8 cellular contexts compared by ENCODE assay signal in the genomic region with DNA sequence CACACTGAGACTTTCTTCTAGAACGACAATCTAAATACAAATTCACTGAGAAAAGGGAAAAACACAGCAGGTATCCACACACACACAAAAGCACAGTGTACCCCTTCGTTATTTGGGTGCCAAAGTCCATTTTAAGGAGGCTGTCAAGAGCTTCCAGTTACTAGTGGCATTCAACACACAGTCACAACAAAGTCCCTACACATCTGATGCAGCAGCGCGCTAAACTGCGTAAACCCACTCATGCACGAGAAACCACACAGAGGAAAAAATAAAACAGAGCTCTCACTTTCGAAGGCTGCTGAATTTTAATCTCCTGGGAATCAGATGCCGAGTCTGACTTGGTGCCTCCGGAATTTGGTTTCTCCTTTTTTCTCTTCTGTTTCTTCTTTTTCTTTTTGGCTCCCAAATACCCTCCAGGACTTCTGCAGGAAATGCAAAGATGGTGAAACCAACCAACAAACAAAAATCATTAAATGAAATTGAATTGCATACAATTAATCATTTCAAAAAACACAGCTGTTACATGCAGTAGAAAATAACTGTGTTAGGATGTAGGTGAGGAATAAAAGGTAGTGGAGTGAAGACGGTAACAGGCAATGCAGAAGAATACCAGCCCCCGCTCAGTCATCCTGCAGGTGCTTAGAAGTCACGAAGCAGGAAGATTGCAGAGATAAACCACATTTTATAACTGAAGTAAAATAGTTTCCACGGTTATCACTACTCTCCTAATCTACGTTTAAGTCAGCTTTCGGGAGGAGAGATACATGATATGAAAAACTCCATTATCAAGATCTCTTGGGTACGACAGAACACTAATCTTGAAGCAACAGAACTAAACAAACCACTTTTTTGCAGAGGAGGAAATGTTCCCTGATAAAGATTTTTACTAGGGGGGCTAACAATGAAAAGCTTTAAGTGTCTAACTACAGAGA. TPM values are rescaled to one million over a fixed set of nuclear protein-coding genes. Genes with fewer than 3 reads are reported as not detected.
A peak's percentile ranks its signal among the peaks of the same experiment; 100 is the strongest.
DNase-seq lines count a peak whose midpoint lies in the region; ATAC-seq lines count a peak whose summit lies in the region.

No MANE protein-coding gene starts in this region.

- H3K4ac ChIP-seq in mesenchymal stem cell (ENCODE audit: low read depth in 1 of 2, low read length in 2 of 2): no peak overlapping the region

- no peaks in the 10 kb centered on the region for H3K9me3 ChIP-seq in mesenchymal stem cell (ENCODE audit: control insufficient read depth, low read length)

- H3K27ac ChIP-seq in mesenchymal stem cell (ENCODE audit: low read length, poor library complexity, severe bottlenecking): no peak overlapping the region

- H2BK15ac ChIP-seq in mesenchymal stem cell (ENCODE audit: low read depth, poor library complexity, severe bottlenecking): no peak overlapping the region

- no peak overlapping the region for H3K18ac ChIP-seq in mesenchymal stem cell (ENCODE audit: low read depth in 1 of 2, low read length in 2 of 2)

- H3K4me1 ChIP-seq in mesenchymal stem cell (ENCODE audit: control insufficient read depth, insufficient read depth, low read depth, low read length): peaks cover 5% of the 10 kb centered on the region

- no peak overlapping the region for H2BK120ac ChIP-seq in mesenchymal stem cell (ENCODE audit: low read depth, low read length)

- no peak overlapping the region for H4K91ac ChIP-seq in mesenchymal stem cell (ENCODE audit: low read length)

- H2AFZ ChIP-seq in mesenchymal stem cell (ENCODE audit: low read depth, low read length): no peak overlapping the region

- H4K8ac ChIP-seq in mesenchymal stem cell (ENCODE audit: low read length): no peak overlapping the region

- no peak overlapping the region for H2BK5ac ChIP-seq in mesenchymal stem cell (ENCODE audit: low read depth, low read length, poor library complexity, severe bottlenecking)

- H3K36me3 ChIP-seq in mesenchymal stem cell (ENCODE audit: control insufficient read depth in 1 of 2, insufficient read depth in 2 of 2, low read depth in 1 of 2, low read length in 2 of 2): peaks cover 7 to 18% of the 10 kb centered on the region in 2 experiments

- H3K79me1 ChIP-seq in mesenchymal stem cell (replicated peaks; ENCODE audit: low read length, poor library complexity, severe bottlenecking): peaks cover 22% of the 10 kb centered on the region

- no peak overlapping the region for H3K4me2 ChIP-seq in mesenchymal stem cell (ENCODE audit: low read length, poor library complexity, severe bottlenecking)

- no peak overlapping the region for H3K23ac ChIP-seq in mesenchymal stem cell (ENCODE audit: low read length in 2 of 2)

- no peak overlapping the region for H2AK5ac ChIP-seq in mesenchymal stem cell (ENCODE audit: low read length, severe bottlenecking)

- H3K27me3 ChIP-seq in mesenchymal stem cell (ENCODE audit: control insufficient read depth in 1 of 2, insufficient read depth in 1 of 2, low read length in 2 of 2): no peaks in the 10 kb centered on the region

- in situ Hi-C loops in KBM-7 (cut with MboI; ENCODE audit: low pct_unique_long_range_greater_than_20kb, low sequenced_read_pairs): no loop called here

- no peak overlapping the region for H3K9ac ChIP-seq in mesenchymal stem cell (ENCODE audit: low read length)

- peak; percentile 93 for ATAC-seq in GM18519 (IDR thresholded peaks at IDR 0.05; ENCODE audit: low FRiP score, unreplicated experiment)
- peak; percentile 83 for ATAC-seq in HG02623 (IDR thresholded peaks at IDR 0.05; ENCODE audit: unreplicated experiment)

- no peak overlapping the region for H3K4me3 ChIP-seq in mesenchymal stem cell (ENCODE audit: insufficient read depth in 1 of 2, low read depth in 1 of 2, low read length in 2 of 2)

- no peak overlapping the region for H2BK12ac ChIP-seq in mesenchymal stem cell (ENCODE audit: low read length in 2 of 2)

- no peak overlapping the region for H3K14ac ChIP-seq in mesenchymal stem cell (ENCODE audit: low read length in 2 of 2)

- WGBS in mesenchymal stem cell: 92% methylated on average over 16 of the region's 16 CpGs

- peak; percentile 56 for DNase-seq in NCI-H69 (lab: John Stamatoyannopoulos, UW)
- peak; percentile 67 for DNase-seq in left kidney (ENCODE audit: low read depth, low spot score)
- DNase-seq in AML-193 (lab: John Stamatoyannopoulos, UW): no peak
- DNase-seq in mesenchymal stem cell: no peak
- DNase-seq in activated CD4-positive, CD25-positive, alpha-beta regulatory T cell (lab: John Stamatoyannopoulos, UW): no peak
- no peak for DNase-seq in KBM-7

RNA-seq across cellular contexts. Expression of gene NMT2, which starts 27.1 kb away (rescaled TPM):
- polyA plus RNA-seq in mesenchymal stem cell (2013, experiment 1 of 2): 14.5 TPM
- polyA plus RNA-seq in mesenchymal stem cell (2013, experiment 2 of 2): 14.9 TPM

RNA-seq across cellular contexts. Expression of gene RPP38, which starts 44.2 kb away (rescaled TPM):
- polyA plus RNA-seq in mesenchymal stem cell (2013, experiment 1 of 2): 22.1 TPM
- polyA plus RNA-seq in mesenchymal stem cell (2013, experiment 2 of 2): 21.2 TPM

RNA-seq across cellular contexts. Expression of gene ACBD7, which starts 52.8 kb away (rescaled TPM):
- polyA plus RNA-seq in mesenchymal stem cell (2013, experiment 1 of 2): 0.07 TPM
- not detected for polyA plus RNA-seq in mesenchymal stem cell (2013, experiment 2 of 2)

Comparison
In these comparisons a context has a peak if more than half of its experiments do, and no peak if none do; other contexts are left out.
1. DNase-seq: peak in NCI-H69 (single experiment) and left kidney (single experiment); none in AML-193 (0 of 2), mesenchymal stem cell (single experiment), activated CD4-positive, CD25-positive, alpha-beta regulatory T cell (0 of 4) and KBM-7 (single experiment).